ENCODE assay signal across 9 cellular contexts in genomic region chr10:102919237-102919959, GRCh38. TPM values are rescaled to one million over a fixed set of nuclear protein-coding genes. Genes with fewer than 3 reads are reported as not detected.
DNase-seq lines count a peak whose midpoint lies in the region; ATAC-seq, FAIRE-seq and TF ChIP-seq lines count a peak whose summit lies in the region.
"Had no signal": no experiment of that assay in that cellular context is flagged by ENCODE, and none has a peak within 500 bp of the region (broad histone marks: within the 10 kb centered on the region; RNA-seq: fewer than 3 reads in every experiment).

No MANE protein-coding gene starts in this region.

- intact Hi-C loops in head of caudate nucleus (cut with DNase I) (loop anchor here (2.0 to 5.0 kb wide), 2 partner anchors 148 to 325 kb away; partner anchors contain the start of gene RPEL1), prostate gland (cut with DNase I) (loop anchor here (2.0 kb wide), 2 partner anchors 149 to 273 kb away; partner anchors contain the start of gene NT5C2)

- H3K36me3 Mint-ChIP-seq in activated T-helper 17 cell treated with anti-CD3 and anti-CD28 coated beads, Interleukin-2, amount 50 U/mL, for 72 hours (ENCODE audit: low read depth) = no peaks in the 10 kb centered on the region

- peak; percentile 13 for DNase-seq in stimulated activated CD4-positive, alpha-beta T cell treated with anti-CD3 and anti-CD28 coated beads, Interleukin-1b, Interleukin-23, amount 100 ng/mL, for 48 hours
- DNase-seq in stimulated activated CD4-positive, alpha-beta T cell treated with anti-CD3 and anti-CD28 coated beads, Interleukin-4, amount 100 ng/mL, for 24 hours = no peak
- peak in 38 of 42 donors; percentile 5 to 60 (median 26) for DNase-seq in head of caudate nucleus
- no peak for DNase-seq in prostate gland (ENCODE audit: low spot score)
- no peak for DNase-seq in H54 (ENCODE audit: insufficient read length, low spot score)
- DNase-seq in GM10248 (ENCODE audit: extremely low spot score) = no peak

- no peak for ATAC-seq in activated T-helper 17 cell treated with anti-CD3 and anti-CD28 coated beads, Interleukin-2, amount 50 U/mL, for 72 hours (replicated peaks)
- ATAC-seq in HG03432 (IDR thresholded peaks at IDR 0.05; ENCODE audit: unreplicated experiment) = no peak

- CTCF ChIA-PET in GM10248 (lab: Yijun Ruan, JAX) = interaction anchor here (0.6 to 5.9 kb wide), 5 partner anchors 16 to 567 kb away, joined by 3 to 52 read pairs (median 8); no protein-coding TSS in a partner anchor

- H3K4me1 Mint-ChIP-seq in activated T-helper 17 cell treated with anti-CD3 and anti-CD28 coated beads, Interleukin-2, amount 50 U/mL, for 72 hours = peaks cover 33% of the 10 kb centered on the region

- no peak overlapping the region for H3K27ac ChIP-seq in prostate gland

- no peaks in the 10 kb centered on the region for H3K36me3 ChIP-seq in prostate gland

- no peak for FAIRE-seq in H54 (lab: Jason Lieb, UNC)
- FAIRE-seq: colon had no signal

- peak overlapping the region; percentile 69 to 96 for H3K4me3 ChIP-seq in prostate gland

- peak overlapping the region; percentile 63 for H3K27ac Mint-ChIP-seq in activated T-helper 17 cell treated with anti-CD3 and anti-CD28 coated beads, Interleukin-2, amount 50 U/mL, for 72 hours

- TF ChIP-seq POLR2A in prostate gland (IDR thresholded peaks at IDR 0.05) (no peak), H54 (IDR thresholded peaks at IDR 0.05; ENCODE audit: low read depth, low read length) (no peak)

- 27% methylated on average over 46 of the region's 47 CpGs for WGBS in prostate gland

- H3K27me3 Mint-ChIP-seq in activated T-helper 17 cell treated with anti-CD3 and anti-CD28 coated beads, Interleukin-2, amount 50 U/mL, for 72 hours = peaks cover 4% of the 10 kb centered on the region

- no peaks in the 10 kb centered on the region for H3K9me3 Mint-ChIP-seq in activated T-helper 17 cell treated with anti-CD3 and anti-CD28 coated beads, Interleukin-2, amount 50 U/mL, for 72 hours

- POLR2A ChIA-PET in GM10248 (lab: Yijun Ruan, JAX) = no interaction called here

- H3K4me3 Mint-ChIP-seq in activated T-helper 17 cell treated with anti-CD3 and anti-CD28 coated beads, Interleukin-2, amount 50 U/mL, for 72 hours = peak overlapping the region; percentile 92

- no peaks in the 10 kb centered on the region for H3K27me3 ChIP-seq in prostate gland (replicated peaks; ENCODE audit: insufficient read depth)

- H3K4me1 ChIP-seq in prostate gland (replicated peaks) = peaks cover 8% of the 10 kb centered on the region

- H3K9me3 ChIP-seq in prostate gland = no peaks in the 10 kb centered on the region

- TF ChIP-seq CTCF in prostate gland (IDR thresholded peaks at IDR 0.05) (no peak), GM10248 (IDR thresholded peaks at IDR 0.05; ENCODE audit: control extremely low read depth, extremely low read depth, low read depth, missing control alignments) (no peak)

RNA-seq across cellular contexts. Expression of gene CNNM2, which starts 1.3 kb away (rescaled TPM):
- total RNA-seq in activated T-helper 17 cell treated with anti-CD3 and anti-CD28 coated beads, Interleukin-2, amount 50 U/mL, for 72 hours = 1 to 10 TPM; 6.6 to 7.4 TPM
- 10 to 100 TPM; 13.4 to 18.9 TPM for total RNA-seq in prostate gland

RNA-seq across cellular contexts. Expression of gene AS3MT, which starts 50.1 kb away (rescaled TPM):
- 1 to 10 TPM in 1 of 2 donors, not detected in 1; 1.6 TPM for total RNA-seq in activated T-helper 17 cell treated with anti-CD3 and anti-CD28 coated beads, Interleukin-2, amount 50 U/mL, for 72 hours
- total RNA-seq in prostate gland = 10 to 100 TPM in 1 of 2 donors, 1 to 10 TPM in 1; 8.4 to 17.4 TPM

Comparison
In these comparisons a context has a peak if more than half of its experiments do, and no peak if none do; other contexts are left out.
1. DNase-seq: peak in stimulated activated CD4-positive, alpha-beta T cell treated with anti-CD3 and anti-CD28 coated beads, Interleukin-1b, Interleukin-23, amount 100 ng/mL, for 48 hours (single experiment) and head of caudate nucleus (38 of 42); none in stimulated activated CD4-positive, alpha-beta T cell treated with anti-CD3 and anti-CD28 coated beads, Interleukin-4, amount 100 ng/mL, for 24 hours (single experiment), prostate gland (single experiment), H54 (single experiment) and GM10248 (single experiment).